9 cellular contexts compared by ENCODE assay signal in genomic region chr9:110128664-110129329, GRCh38.
DNase-seq lines count a peak whose midpoint lies in the region; ATAC-seq and TF ChIP-seq lines count a peak whose summit lies in the region.
"Had no signal": no experiment of that assay in that cellular context is flagged by ENCODE, and none has a peak within 500 bp of the region (broad histone marks: within the 10 kb centered on the region; RNA-seq: fewer than 3 reads in every experiment).

No MANE protein-coding gene starts in this region.

- intact Hi-C loops in activated B cell treated with CpG ODN at 0.5 μM for 24 hours (cut with micrococcal nuclease): loop anchor here (1.0 to 5.0 kb wide), 5 partner anchors 15 to 154 kb away; partner anchors contain the start of gene TXN
- intact Hi-C loops in prostate gland (cut with DNase I): no loop called here

- peak; percentile 77 for ATAC-seq in GM18861 (IDR thresholded peaks at IDR 0.05; ENCODE audit: unreplicated experiment)
- peak; percentile 60 for ATAC-seq in HG02840 (IDR thresholded peaks at IDR 0.05; ENCODE audit: low FRiP score, unreplicated experiment)
- ATAC-seq in activated B cell treated with CpG ODN at 0.5 μM for 24 hours (ENCODE audit: low read depth): peak; percentile 90

- no peaks in the 10 kb centered on the region for H3K27me3 Mint-ChIP-seq in activated B cell treated with CpG ODN at 0.5 μM for 24 hours
- H3K27me3 Mint-ChIP-seq: activated CD4-positive, alpha-beta T cell treated with anti-CD3 and anti-CD28 coated beads, Interleukin-2, amount 10 ng/mL, durations not matched to agents 7 days and 5 days had no signal

- H3K4me1 ChIP-seq in prostate gland (replicated peaks) (no peaks in the 10 kb centered on the region), BE2C (no peaks in the 10 kb centered on the region; the same call in 1 of the 2 replicates)

- H3K36me3 Mint-ChIP-seq in activated B cell treated with CpG ODN at 0.5 μM for 24 hours (ENCODE audit: low read depth): peaks cover 43% of the 10 kb centered on the region

- H3K4me3 Mint-ChIP-seq in activated B cell treated with CpG ODN at 0.5 μM for 24 hours: peak overlapping the region; percentile 75
- H3K4me3 Mint-ChIP-seq: activated CD4-positive, alpha-beta T cell treated with anti-CD3 and anti-CD28 coated beads, Interleukin-2, amount 10 ng/mL, durations not matched to agents 7 days and 5 days had no signal

- no peak for TF ChIP-seq CTCF in activated B cell treated with CpG ODN at 0.5 μM for 24 hours (IDR thresholded peaks at IDR 0.05)
- TF ChIP-seq CTCF in prostate gland (IDR thresholded peaks at IDR 0.05): no peak
- TF ChIP-seq CTCF in BE2C (IDR thresholded peaks at IDR 0.05; ENCODE audit: low read depth, low read length): no peak

- H3K9me3 ChIP-seq in prostate gland (no peaks in the 10 kb centered on the region), BE2C (no peaks in the 10 kb centered on the region)

- peaks cover 100% of the 10 kb centered on the region for H3K4me1 Mint-ChIP-seq in activated B cell treated with CpG ODN at 0.5 μM for 24 hours

- POLR2A ChIA-PET in activated B cell treated with CpG ODN at 0.5 μM for 24 hours (lab: Charles Lee): interaction anchor here (0.5 to 6.1 kb wide), 18 partner anchors 8 to 221 kb away, joined by 3 to 60 read pairs (median 6); no protein-coding TSS in a partner anchor

- CTCF ChIA-PET in activated B cell treated with CpG ODN at 0.5 μM for 24 hours (lab: Charles Lee): interaction anchor here (0.6 to 1.7 kb wide), 9 partner anchors 14 to 225 kb away, joined by 3 to 7 read pairs (median 4); no protein-coding TSS in a partner anchor

- peak overlapping the region; percentile 85 for H3K27ac Mint-ChIP-seq in activated B cell treated with CpG ODN at 0.5 μM for 24 hours
- H3K27ac Mint-ChIP-seq: activated CD4-positive, alpha-beta T cell treated with anti-CD3 and anti-CD28 coated beads, Interleukin-2, amount 10 ng/mL, durations not matched to agents 7 days and 5 days had no signal

- DNase-seq in activated B cell treated with CpG ODN at 0.5 μM for 24 hours: no peak
- DNase-seq in prostate gland (ENCODE audit: low spot score): no peak
- DNase-seq in cortex of kidney (lab: John Stamatoyannopoulos, UW): no peak
- DNase-seq in stimulated activated CD4-positive, alpha-beta T cell treated with anti-CD3 and anti-CD28 coated beads, Interleukin-4, amount 100 ng/mL, for 1 hour: no peak
- DNase-seq in central memory CD4-positive, alpha-beta T cell: no peak
- no peak for DNase-seq in BE2C
- DNase-seq: activated CD4-positive, alpha-beta T cell treated with anti-CD3 and anti-CD28 coated beads, Interleukin-2, amount 10 ng/mL, durations not matched to agents 7 days and 5 days had no signal

- no peaks in the 10 kb centered on the region for H3K36me3 ChIP-seq in prostate gland
- no peaks in the 10 kb centered on the region for H3K36me3 ChIP-seq in BE2C

- 57% methylated on average over 7 of the region's 7 CpGs for WGBS in prostate gland

- no peak for TF ChIP-seq POLR2A in prostate gland (IDR thresholded peaks at IDR 0.05)

- H3K9me3 Mint-ChIP-seq in activated B cell treated with CpG ODN at 0.5 μM for 24 hours: no peaks in the 10 kb centered on the region
- H3K9me3 Mint-ChIP-seq: activated CD4-positive, alpha-beta T cell treated with anti-CD3 and anti-CD28 coated beads, Interleukin-2, amount 10 ng/mL, durations not matched to agents 7 days and 5 days had no signal

- H3K27me3 ChIP-seq in prostate gland (replicated peaks; ENCODE audit: insufficient read depth): no peaks in the 10 kb centered on the region
- H3K27me3 ChIP-seq in BE2C: no peaks in the 10 kb centered on the region; the same call in 1 of the 2 replicates

- H3K27ac ChIP-seq in prostate gland: peak overlapping the region; percentile 32 to 58

- H3K4me3 ChIP-seq in prostate gland: no peak overlapping the region
- no peak overlapping the region for H3K4me3 ChIP-seq in BE2C (ENCODE audit: low read depth, low read length)
